Comparison of ENCODE assay signal across 16 cellular contexts in genomic region chr1:233655433-233655844, GRCh38. TPM values are rescaled to one million over a fixed set of nuclear protein-coding genes. Genes with fewer than 3 reads are reported as not detected.
"Had no signal": no experiment of that assay in that cellular context is flagged by ENCODE, and none has a peak within 500 bp of the region (broad histone marks: within the 10 kb centered on the region; RNA-seq: fewer than 3 reads in every experiment).

No MANE protein-coding gene starts in this region.

- H3K36me3 Mint-ChIP-seq: activated naive CD8-positive, alpha-beta T cell treated with anti-CD3 and anti-CD28 coated beads, Interleukin-2, amount 10 ng/mL, durations not matched to agents 7 days and 5 days; naive B cell had no signal

- ATAC-seq: activated CD8-positive, alpha-beta T cell treated with anti-CD3 and anti-CD28 coated beads, Interleukin-2, amount 10 ng/mL, durations not matched to agents 7 days and 5 days; gastrocnemius medialis; WTC11 had no signal

- H3K9me3 Mint-ChIP-seq: activated naive CD8-positive, alpha-beta T cell treated with anti-CD3 and anti-CD28 coated beads, Interleukin-2, amount 10 ng/mL, durations not matched to agents 7 days and 5 days had no signal

- H3K9me3 ChIP-seq: ascending aorta, gastrocnemius medialis, left ventricle myocardium inferior, right atrium auricular region, upper lobe of left lung had no signal

- H3K4me3 ChIP-seq: ascending aorta, gastrocnemius medialis, left ventricle myocardium inferior, right atrium auricular region, smooth muscle cell, upper lobe of left lung had no signal

- H3K27ac ChIP-seq: ascending aorta, gastrocnemius medialis, left ventricle myocardium inferior, upper lobe of left lung had no signal

- H3K4me3 Mint-ChIP-seq: activated CD8-positive, alpha-beta T cell treated with anti-CD3 and anti-CD28 coated beads, Interleukin-2, amount 10 ng/mL, durations not matched to agents 7 days and 5 days; activated naive CD8-positive, alpha-beta T cell treated with anti-CD3 and anti-CD28 coated beads, Interleukin-2, amount 10 ng/mL, durations not matched to agents 7 days and 5 days; naive B cell; WTC11 had no signal

- H3K4me2 ChIP-seq: smooth muscle cell had no signal

- H3K4me1 Mint-ChIP-seq: activated naive CD8-positive, alpha-beta T cell treated with anti-CD3 and anti-CD28 coated beads, Interleukin-2, amount 10 ng/mL, durations not matched to agents 7 days and 5 days; naive B cell had no signal

- H3K27me3 ChIP-seq: ascending aorta, gastrocnemius medialis, right atrium auricular region, upper lobe of left lung had no signal

- FAIRE-seq: bronchial epithelial cell, endothelial cell of umbilical vein had no signal

- H3K4me1 ChIP-seq: ascending aorta, gastrocnemius medialis, left ventricle myocardium inferior, right atrium auricular region, upper lobe of left lung had no signal

- DNase-seq: activated CD4-positive, alpha-beta T cell treated with anti-CD3 and anti-CD28 coated beads for 48 hours; activated CD8-positive, alpha-beta memory T cell treated with anti-CD3 and anti-CD28 coated beads, Interleukin-2, amount 50 U/mL, for 48 hours; activated CD8-positive, alpha-beta T cell treated with anti-CD3 and anti-CD28 coated beads, Interleukin-2, amount 10 ng/mL, durations not matched to agents 7 days and 5 days; activated naive CD8-positive, alpha-beta T cell treated with anti-CD3 and anti-CD28 coated beads, Interleukin-2, amount 10 ng/mL, durations not matched to agents 7 days and 5 days; gastrocnemius medialis; left ventricle myocardium inferior; naive B cell; posterior cingulate gyrus; T-helper 9 cell; upper lobe of left lung had no signal

- H3K36me3 ChIP-seq: ascending aorta, gastrocnemius medialis, left ventricle myocardium inferior, upper lobe of left lung had no signal

- H3K27ac Mint-ChIP-seq: activated CD8-positive, alpha-beta T cell treated with anti-CD3 and anti-CD28 coated beads, Interleukin-2, amount 10 ng/mL, durations not matched to agents 7 days and 5 days; activated naive CD8-positive, alpha-beta T cell treated with anti-CD3 and anti-CD28 coated beads, Interleukin-2, amount 10 ng/mL, durations not matched to agents 7 days and 5 days; naive B cell; WTC11 had no signal

RNA-seq across cellular contexts. Expression of gene KCNK1, which starts 41.5 kb away (rescaled TPM):
- total RNA-seq: activated naive CD8-positive, alpha-beta T cell treated with anti-CD3 and anti-CD28 coated beads, Interleukin-2, amount 10 ng/mL, durations not matched to agents 7 days and 5 days had no signal
